ENCODE assay signal across 37 cellular contexts in the genomic region with DNA sequence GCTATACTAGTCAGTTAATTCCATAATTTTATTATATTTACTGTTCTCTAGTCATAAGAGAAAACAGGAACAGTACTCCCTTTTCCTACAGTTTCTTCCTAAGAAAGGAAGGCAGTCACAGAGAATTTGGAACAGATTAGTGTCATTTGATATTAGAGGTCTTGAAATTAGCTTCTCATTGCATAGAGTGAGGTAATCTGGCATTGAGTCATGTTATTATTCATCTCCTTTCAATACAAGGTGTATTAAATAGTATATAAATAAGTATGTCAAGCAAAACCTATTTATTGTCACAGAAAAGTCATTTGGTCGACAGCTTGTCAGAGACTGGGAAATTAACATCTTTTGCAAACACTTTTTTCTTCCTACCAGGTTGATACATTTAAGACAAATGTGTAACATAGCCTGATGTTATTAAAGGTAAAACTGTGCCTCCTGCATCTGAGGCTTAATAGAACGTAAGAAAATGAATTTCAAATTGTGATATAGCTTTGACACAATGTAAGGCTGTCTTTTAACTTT.
"Had no signal": no experiment of that assay in that cellular context is flagged by ENCODE, and none has a peak within 500 bp of the region (broad histone marks: within the 10 kb centered on the region; RNA-seq: fewer than 3 reads in every experiment).

No MANE protein-coding gene starts in this region.

- H3K4me3 ChIP-seq: adrenal gland, body of pancreas, breast epithelium, cardiac muscle cell had no signal

- H3K4me1 Mint-ChIP-seq: activated B cell treated with CpG ODN at 0.5 μM for 24 hours; activated CD4-positive, alpha-beta T cell treated with anti-CD3 and anti-CD28 coated beads, Interleukin-2, amount 10 ng/mL, durations not matched to agents 24 days and 14 days; activated naive CD8-positive, alpha-beta T cell treated with anti-CD3 and anti-CD28 coated beads for 36 hours; activated T-helper 17 cell treated with anti-CD3 and anti-CD28 coated beads, Interleukin-2, amount 50 U/mL, for 72 hours; central memory CD8-positive, alpha-beta T cell had no signal

- H3K4me1 ChIP-seq: adrenal gland, body of pancreas, breast epithelium had no signal

- H3K36me3 ChIP-seq: adrenal gland, brain microvascular endothelial cell, breast epithelium, cardiac muscle cell had no signal

- H3K9me3 ChIP-seq: adrenal gland had no signal

- ATAC-seq: activated CD8-positive, alpha-beta T cell treated with anti-CD3 and anti-CD28 coated beads for 36 hours; activated naive CD4-positive, alpha-beta T cell treated with anti-CD3 and anti-CD28 coated beads, Interleukin-2, amount 50 U/mL, for 72 hours; activated T-cell treated with anti-CD3 and anti-CD28 coated beads, Interleukin-2, amount 50 U/mL, for 4 hours; activated T-cell treated with anti-CD3 and anti-CD28 coated beads, Interleukin-2, amount 50 U/mL, for 72 hours; activated T-helper 17 cell treated with anti-CD3 and anti-CD28 coated beads, Interleukin-2, amount 50 U/mL, for 72 hours; body of pancreas had no signal

- H3K27ac ChIP-seq: adrenal gland, body of pancreas, brain microvascular endothelial cell, breast epithelium, cardiac muscle cell, VCaP had no signal

- H3K4me3 Mint-ChIP-seq: activated B cell treated with CpG ODN at 0.5 μM for 24 hours; activated CD4-positive, alpha-beta memory T cell treated with anti-CD3 and anti-CD28 coated beads for 36 hours; activated CD4-positive, alpha-beta T cell treated with anti-CD3 and anti-CD28 coated beads, Interleukin-2, amount 10 ng/mL, durations not matched to agents 24 days and 14 days; activated CD8-positive, alpha-beta T cell treated with anti-CD3 and anti-CD28 coated beads for 36 hours; activated naive CD4-positive, alpha-beta T cell treated with anti-CD3 and anti-CD28 coated beads for 36 hours; activated naive CD8-positive, alpha-beta T cell treated with anti-CD3 and anti-CD28 coated beads for 36 hours; activated T-cell treated with anti-CD3 and anti-CD28 coated beads, Interleukin-2, amount 50 U/mL, for 4 hours; activated T-cell treated with anti-CD3 and anti-CD28 coated beads, Interleukin-2, amount 50 U/mL, for 72 hours; activated T-helper 1 cell treated with anti-CD3 and anti-CD28 coated beads, Interleukin-12 subunit alpha, Interleukin-12 subunit beta, Interleukin-2, Interleukin-4 antibody, amounts not matched to agents 30 ng/mL and 10 ng/mL and 1 ng/mL, durations not matched to agents 14 hours and 24 hours and 36 hours; activated T-helper 17 cell treated with anti-CD3 and anti-CD28 coated beads, Interleukin-2, amount 50 U/mL, for 72 hours; central memory CD8-positive, alpha-beta T cell; T-helper 1 cell treated with Interleukin-12 subunit alpha and Interleukin-12 subunit beta and Interleukin-4 antibody, amounts not matched to agents 30 μg/mL and 1 μg/mL, for 36 hours; T-helper 2 cell treated with Interferon-gamma antibody and Interleukin-4, amounts not matched to agents 5 μg/mL and 100 μg/mL, for 36 hours had no signal

- DNase-seq: activated B cell treated with CpG ODN at 0.5 μM for 24 hours; activated CD4-positive, alpha-beta memory T cell treated with anti-CD3 and anti-CD28 coated beads for 36 hours; activated CD4-positive, alpha-beta T cell treated with anti-CD3 and anti-CD28 coated beads for 4 hours; activated CD4-positive, alpha-beta T cell treated with anti-CD3 and anti-CD28 coated beads, Interleukin-2, amount 10 ng/mL, durations not matched to agents 24 days and 14 days; activated CD4-positive, alpha-beta T cell treated with anti-CD3 and anti-CD28 coated beads, Interleukin-2, amount 50 U/mL, for 1 hour; activated CD4-positive, alpha-beta T cell treated with anti-CD3 and anti-CD28 coated beads, Interleukin-2, amount 50 U/mL, for 4 hours; activated CD4-positive, CD25-positive, alpha-beta regulatory T cell treated with anti-CD3 and anti-CD28 coated beads, Interleukin-2, amount 50 U/mL, for 72 hours; activated CD8-positive, alpha-beta memory T cell treated with anti-CD3 and anti-CD28 coated beads, Interleukin-2, amount 50 U/mL, for 4 hours; activated CD8-positive, alpha-beta T cell treated with anti-CD3 and anti-CD28 coated beads for 36 hours; activated effector memory CD4-positive, alpha-beta T cell treated with anti-CD3 and anti-CD28 coated beads, Interleukin-2, amount 50 U/mL, for 16 hours; activated gamma-delta T cell treated with Interleukin-2 at 50 U/mL for 16 hours; activated naive CD4-positive, alpha-beta T cell; activated naive CD4-positive, alpha-beta T cell treated with anti-CD3 and anti-CD28 coated beads for 36 hours; activated naive CD4-positive, alpha-beta T cell treated with anti-CD3 and anti-CD28 coated beads, Interleukin-2, amount 50 U/mL, for 16 hours; activated naive CD8-positive, alpha-beta T cell treated with anti-CD3 and anti-CD28 coated beads for 36 hours; activated T-cell treated with anti-CD3 and anti-CD28 coated beads for 4 hours; activated T-cell treated with anti-CD3 and anti-CD28 coated beads, Interleukin-2, amount 50 U/mL, for 1 hour; activated T-cell treated with anti-CD3 and anti-CD28 coated beads, Interleukin-2, amount 50 U/mL, for 4 hours; activated T-cell treated with anti-CD3 and anti-CD28 coated beads, Interleukin-2, amount 50 U/mL, for 72 hours; adrenal gland; amniotic stem cell; aorta; body of pancreas; brain microvascular endothelial cell; cerebellar nuclear complex; T-helper 1 cell; T-helper 2 cell; T-helper 9 cell had no signal

- H3K27me3 ChIP-seq: adrenal gland, body of pancreas, brain microvascular endothelial cell, breast epithelium, cardiac muscle cell had no signal

- H3K27ac Mint-ChIP-seq: activated B cell treated with CpG ODN at 0.5 μM for 24 hours; activated CD4-positive, alpha-beta memory T cell treated with anti-CD3 and anti-CD28 coated beads for 36 hours; activated CD4-positive, alpha-beta T cell treated with anti-CD3 and anti-CD28 coated beads, Interleukin-2, amount 10 ng/mL, durations not matched to agents 24 days and 14 days; activated CD8-positive, alpha-beta T cell treated with anti-CD3 and anti-CD28 coated beads for 36 hours; activated naive CD4-positive, alpha-beta T cell treated with anti-CD3 and anti-CD28 coated beads for 36 hours; activated naive CD4-positive, alpha-beta T cell treated with anti-CD3 and anti-CD28 coated beads, Interleukin-2, amount 50 U/mL, for 72 hours; activated naive CD8-positive, alpha-beta T cell treated with anti-CD3 and anti-CD28 coated beads for 36 hours; activated T-cell treated with anti-CD3 and anti-CD28 coated beads, Interleukin-2, amount 50 U/mL, for 72 hours; activated T-helper 1 cell treated with anti-CD3 and anti-CD28 coated beads, Interleukin-12 subunit alpha, Interleukin-12 subunit beta, Interleukin-2, Interleukin-4 antibody, amounts not matched to agents 30 ng/mL and 10 ng/mL and 1 ng/mL, durations not matched to agents 14 hours and 24 hours and 36 hours; activated T-helper 17 cell treated with anti-CD3 and anti-CD28 coated beads, Interleukin-2, amount 50 U/mL, for 72 hours; T-helper 1 cell treated with Interleukin-12 subunit alpha and Interleukin-12 subunit beta and Interleukin-4 antibody, amounts not matched to agents 30 μg/mL and 1 μg/mL, for 36 hours; T-helper 2 cell treated with Interferon-gamma antibody and Interleukin-4, amounts not matched to agents 5 μg/mL and 100 μg/mL, for 36 hours had no signal

- H3K27me3 Mint-ChIP-seq: activated B cell treated with CpG ODN at 0.5 μM for 24 hours; activated CD4-positive, alpha-beta memory T cell treated with anti-CD3 and anti-CD28 coated beads for 36 hours; activated CD4-positive, alpha-beta T cell treated with anti-CD3 and anti-CD28 coated beads, Interleukin-2, amount 10 ng/mL, durations not matched to agents 24 days and 14 days; activated CD8-positive, alpha-beta T cell treated with anti-CD3 and anti-CD28 coated beads for 36 hours; activated naive CD8-positive, alpha-beta T cell treated with anti-CD3 and anti-CD28 coated beads for 36 hours; activated T-helper 17 cell treated with anti-CD3 and anti-CD28 coated beads, Interleukin-2, amount 50 U/mL, for 72 hours; central memory CD8-positive, alpha-beta T cell had no signal

- H3K36me3 Mint-ChIP-seq: activated CD4-positive, alpha-beta memory T cell treated with anti-CD3 and anti-CD28 coated beads for 36 hours; activated naive CD8-positive, alpha-beta T cell treated with anti-CD3 and anti-CD28 coated beads for 36 hours had no signal
